In genomic region chr10:2791774-2792443, GRCh38 we compare ENCODE assay signal across 11 cellular contexts.
DNase-seq lines count a peak whose midpoint lies in the region; ATAC-seq and TF ChIP-seq lines count a peak whose summit lies in the region.
"Had no signal": no experiment of that assay in that cellular context is flagged by ENCODE, and none has a peak within 500 bp of the region (broad histone marks: within the 10 kb centered on the region; RNA-seq: fewer than 3 reads in every experiment).

No MANE protein-coding gene starts in this region.

- ATAC-seq in GM21619 (IDR thresholded peaks at IDR 0.05; ENCODE audit: unreplicated experiment) (peak; percentile 94), HG03460 (IDR thresholded peaks at IDR 0.05; ENCODE audit: unreplicated experiment) (peak; percentile 94)
- ATAC-seq in stimulated activated naive B cell treated with anti-CD40 and anti-IgM and Interleukin-4, amounts not matched to agents 10 μg/mL and 1 μg/mL and 100 μg/mL, for 72 hours (replicated peaks): peak; percentile 96 to 97
- ATAC-seq: esophagus mucosa had no signal

- DNase-seq in activated naive CD4-positive, alpha-beta T cell treated with anti-CD3 and anti-CD28 coated beads for 36 hours: peak; percentile 20
- DNase-seq in activated naive CD4-positive, alpha-beta T cell treated with anti-CD3 and anti-CD28 coated beads, Interleukin-2, amount 50 U/mL, for 16 hours: no peak
- peak; percentile 20 for DNase-seq in stimulated activated naive B cell treated with anti-CD40 and anti-IgM and Interleukin-4, amounts not matched to agents 10 μg/mL and 1 μg/mL and 100 μg/mL, for 72 hours
- DNase-seq in A673 (ENCODE audit: low spot score) (no peak), GOT3 (lab: John Stamatoyannopoulos, UW) (no peak), HuH-7.5 (ENCODE audit: low spot score) (no peak)
- DNase-seq: NCI-H1417 treated with DMSO at 0.1 percent for 48 hours, sigmoid colon had no signal

- no peak overlapping the region for H3K4me3 ChIP-seq in A673 (ENCODE audit: low read depth, low read length, poor library complexity, severe bottlenecking)
- H3K4me3 ChIP-seq: sigmoid colon had no signal

- no peak for TF ChIP-seq CTCF in A673 (conservative IDR thresholded peaks at IDR 0.05; ENCODE audit: low read depth, low read length)

- H3K27me3 Mint-ChIP-seq in activated naive CD4-positive, alpha-beta T cell treated with anti-CD3 and anti-CD28 coated beads for 36 hours (ENCODE audit: low read depth): peaks cover 23% of the 10 kb centered on the region
- peaks cover 8 to 17% of the 10 kb centered on the region in 2 donors for H3K27me3 Mint-ChIP-seq in stimulated activated naive B cell treated with anti-CD40 and anti-IgM and Interleukin-4, amounts not matched to agents 10 μg/mL and 1 μg/mL and 100 μg/mL, for 72 hours

- H3K9me3 Mint-ChIP-seq in activated naive CD4-positive, alpha-beta T cell treated with anti-CD3 and anti-CD28 coated beads for 36 hours: peaks cover 6% of the 10 kb centered on the region
- peaks cover 4% of the 10 kb centered on the region in 2 donors for H3K9me3 Mint-ChIP-seq in stimulated activated naive B cell treated with anti-CD40 and anti-IgM and Interleukin-4, amounts not matched to agents 10 μg/mL and 1 μg/mL and 100 μg/mL, for 72 hours

- H3K36me3 ChIP-seq in A673 (ENCODE audit: insufficient read depth, low read length, poor library complexity, severe bottlenecking): no peaks in the 10 kb centered on the region
- H3K36me3 ChIP-seq: sigmoid colon had no signal

- H3K36me3 Mint-ChIP-seq in activated naive CD4-positive, alpha-beta T cell treated with anti-CD3 and anti-CD28 coated beads for 36 hours (ENCODE audit: low read depth): no peaks in the 10 kb centered on the region
- no peaks in the 10 kb centered on the region for H3K36me3 Mint-ChIP-seq in stimulated activated naive B cell treated with anti-CD40 and anti-IgM and Interleukin-4, amounts not matched to agents 10 μg/mL and 1 μg/mL and 100 μg/mL, for 72 hours

- POLR2A ChIA-PET in A673 (lab: Charles Lee; ENCODE audit: low non-redundant PET): no interaction called here

- no peaks in the 10 kb centered on the region for H3K4me1 ChIP-seq in A673 (ENCODE audit: insufficient read depth, low read length, poor library complexity, severe bottlenecking)
- H3K4me1 ChIP-seq: sigmoid colon had no signal

- H3K4me1 Mint-ChIP-seq in activated naive CD4-positive, alpha-beta T cell treated with anti-CD3 and anti-CD28 coated beads for 36 hours (ENCODE audit: low read depth): no peaks in the 10 kb centered on the region
- peaks cover 0 to 2% of the 10 kb centered on the region in 2 donors for H3K4me1 Mint-ChIP-seq in stimulated activated naive B cell treated with anti-CD40 and anti-IgM and Interleukin-4, amounts not matched to agents 10 μg/mL and 1 μg/mL and 100 μg/mL, for 72 hours

- intact Hi-C loops in activated naive CD4-positive, alpha-beta T cell treated with anti-CD3 and anti-CD28 coated beads for 36 hours (cut with micrococcal nuclease): no loop called here
- intact Hi-C loops in A673 (cut with micrococcal nuclease; ENCODE audit: unreplicated experiment): no loop called here

- CTCF ChIA-PET in activated naive CD4-positive, alpha-beta T cell treated with anti-CD3 and anti-CD28 coated beads for 36 hours (lab: Charles Lee): interaction anchor here (0.6 kb wide), 1 partner anchor 1075 kb away, joined by 4 read pairs; no protein-coding TSS in a partner anchor
- CTCF ChIA-PET in A673 (lab: Charles Lee): no interaction called here

- no peak overlapping the region for H3K27ac Mint-ChIP-seq in activated naive CD4-positive, alpha-beta T cell treated with anti-CD3 and anti-CD28 coated beads for 36 hours
- no peak overlapping the region for H3K27ac Mint-ChIP-seq in stimulated activated naive B cell treated with anti-CD40 and anti-IgM and Interleukin-4, amounts not matched to agents 10 μg/mL and 1 μg/mL and 100 μg/mL, for 72 hours

- peaks cover 91% of the 10 kb centered on the region for H3K27me3 ChIP-seq in A673 (replicated peaks; ENCODE audit: insufficient read depth, low read depth, low read length, poor library complexity)
- H3K27me3 ChIP-seq: sigmoid colon had no signal

- peaks cover 5% of the 10 kb centered on the region for H3K9me3 ChIP-seq in A673 (ENCODE audit: low read depth, low read length, poor library complexity, severe bottlenecking)

- no TSS peak for BruUV-seq in A673 (replicated peaks; lab: Mats Ljungman, UMichigan)

- H3K27ac ChIP-seq in A673 (ENCODE audit: low read depth, low read length, poor library complexity, severe bottlenecking): no peak overlapping the region
- H3K27ac ChIP-seq: sigmoid colon had no signal

- no peak overlapping the region for H3K4me3 Mint-ChIP-seq in activated naive CD4-positive, alpha-beta T cell treated with anti-CD3 and anti-CD28 coated beads for 36 hours
- H3K4me3 Mint-ChIP-seq in stimulated activated naive B cell treated with anti-CD40 and anti-IgM and Interleukin-4, amounts not matched to agents 10 μg/mL and 1 μg/mL and 100 μg/mL, for 72 hours: no peak overlapping the region

Comparison
In these comparisons a context has a peak if more than half of its experiments do, and no peak if none do; other contexts are left out.
1. DNase-seq: peak in activated naive CD4-positive, alpha-beta T cell treated with anti-CD3 and anti-CD28 coated beads for 36 hours (single experiment) and stimulated activated naive B cell treated with anti-CD40 and anti-IgM and Interleukin-4, amounts not matched to agents 10 μg/mL and 1 μg/mL and 100 μg/mL, for 72 hours (single experiment); none in activated naive CD4-positive, alpha-beta T cell treated with anti-CD3 and anti-CD28 coated beads, Interleukin-2, amount 50 U/mL, for 16 hours (single experiment), A673 (single experiment), GOT3 (single experiment) and HuH-7.5 (single experiment).
2. Peak in every context shown above with its lines, with median percentiles within 50 percentile points of each other: ATAC-seq.